Comparison of ENCODE assay signal across 14 cellular contexts in the genomic region with DNA sequence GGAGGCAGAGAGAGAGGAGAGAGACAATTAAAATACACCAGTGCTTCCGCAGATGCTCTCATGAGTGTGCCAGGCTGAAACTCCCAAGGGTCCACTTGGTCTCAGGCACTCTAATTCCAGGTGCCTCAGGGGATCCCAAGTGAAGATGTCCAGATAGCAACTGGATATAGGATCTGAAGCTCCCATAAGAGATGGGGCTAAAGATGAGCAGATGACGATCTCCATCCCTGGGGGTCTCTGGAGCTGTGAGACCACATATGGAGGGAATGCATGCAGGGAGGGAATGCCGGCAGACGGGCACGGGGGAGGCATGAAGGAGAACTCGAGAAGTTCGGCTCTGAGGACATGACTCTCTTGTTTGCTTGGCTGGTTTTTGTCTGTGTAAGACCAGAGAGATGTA.
"Had no signal": no experiment of that assay in that cellular context is flagged by ENCODE, and none has a peak within 500 bp of the region (broad histone marks: within the 10 kb centered on the region; RNA-seq: fewer than 3 reads in every experiment).

No MANE protein-coding gene starts in this region.

- H3K27ac Mint-ChIP-seq: dendritic cell treated with granulocyte-macrophage colony-stimulating factor and Interleukin-4, amounts not matched to agents 40 ng/mL and 50 ng/mL, for 4 days; naive thymus-derived CD4-positive, alpha-beta T cell; type B pancreatic cell had no signal

- H3K27ac ChIP-seq: esophagus squamous epithelium, gastroesophageal sphincter, neutrophil had no signal

- H3K36me3 Mint-ChIP-seq: naive thymus-derived CD4-positive, alpha-beta T cell; type B pancreatic cell had no signal

- ATAC-seq: gastroesophageal sphincter; naive thymus-derived CD4-positive, alpha-beta T cell had no signal

- H3K9me3 Mint-ChIP-seq: dendritic cell treated with granulocyte-macrophage colony-stimulating factor and Interleukin-4, amounts not matched to agents 40 ng/mL and 50 ng/mL, for 4 days; type B pancreatic cell had no signal

- H3K27me3 ChIP-seq: esophagus squamous epithelium, gastroesophageal sphincter, neutrophil had no signal

- H3K4me3 Mint-ChIP-seq: dendritic cell treated with granulocyte-macrophage colony-stimulating factor and Interleukin-4, amounts not matched to agents 40 ng/mL and 50 ng/mL, for 4 days; naive thymus-derived CD4-positive, alpha-beta T cell; type B pancreatic cell had no signal

- H3K4me3 ChIP-seq: esophagus squamous epithelium, gastroesophageal sphincter had no signal

- FAIRE-seq: small intestine, urothelium cell line had no signal

- H3K9me3 ChIP-seq: esophagus squamous epithelium, gastroesophageal sphincter, neutrophil had no signal

- H3K4me1 Mint-ChIP-seq: naive thymus-derived CD4-positive, alpha-beta T cell had no signal

- H3K36me3 ChIP-seq: esophagus squamous epithelium, gastroesophageal sphincter, neutrophil had no signal

- DNase-seq: esophagus squamous epithelium; foreskin fibroblast; kidney glomerular epithelial cell; mesendoderm; naive thymus-derived CD4-positive, alpha-beta T cell; posterior cingulate gyrus; small intestine; stimulated activated CD4-positive, alpha-beta T cell treated with anti-CD3 and anti-CD28 coated beads, Interleukin-2, amount 100 ng/mL, for 48 hours; stimulated activated naive CD4-positive, alpha-beta T cell treated with Interleukin-2 at 50 U/mL for 16 hours had no signal
